ENCODE assay signal across 12 cellular contexts in the genomic region with DNA sequence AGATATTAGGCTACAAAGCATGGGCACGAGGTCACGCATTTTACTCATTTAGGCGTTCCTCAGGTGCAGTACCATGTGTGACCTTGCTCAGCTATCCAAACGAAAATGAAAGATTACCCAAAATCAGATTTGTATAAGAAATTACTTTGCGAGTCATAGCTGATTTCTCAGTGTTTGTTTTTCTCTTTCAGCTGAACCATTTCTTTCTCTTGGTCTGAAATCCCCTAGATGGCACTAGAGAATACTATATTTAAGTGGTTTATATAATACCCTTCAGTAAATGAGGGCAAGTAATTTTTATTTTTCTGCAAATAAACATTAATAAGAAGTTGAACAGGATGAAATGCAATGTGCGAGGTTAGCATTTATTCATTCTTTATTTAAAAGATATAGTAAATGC.
DNase-seq lines count a peak whose midpoint lies in the region; ATAC-seq and TF ChIP-seq lines count a peak whose summit lies in the region.
"Had no signal": no experiment of that assay in that cellular context is flagged by ENCODE, and none has a peak within 500 bp of the region (broad histone marks: within the 10 kb centered on the region; RNA-seq: fewer than 3 reads in every experiment).

No MANE protein-coding gene starts in this region.

- H3K4me3 ChIP-seq in OCI-LY7 (ENCODE audit: low read depth, low read length, poor library complexity, severe bottlenecking) (no peak overlapping the region), fibroblast of mammary gland (ENCODE audit: control insufficient read depth, low read depth, low read length) (no peak overlapping the region), thoracic aorta (no peak overlapping the region), gastrocnemius medialis (no peak overlapping the region)
- H3K4me3 ChIP-seq: transverse colon had no signal

- H3K4me2 ChIP-seq in OCI-LY7 (ENCODE audit: low read length) = no peak overlapping the region

- H3K27ac ChIP-seq in OCI-LY7 (ENCODE audit: low read depth, low read length, poor library complexity, severe bottlenecking) = no peak overlapping the region
- H3K27ac ChIP-seq in thoracic aorta = no peak overlapping the region
- no peak overlapping the region for H3K27ac ChIP-seq in gastrocnemius medialis
- H3K27ac ChIP-seq: transverse colon had no signal

- H3K36me3 ChIP-seq in OCI-LY7 (ENCODE audit: insufficient read depth, low read length) (no peaks in the 10 kb centered on the region), thoracic aorta (no peaks in the 10 kb centered on the region), gastrocnemius medialis (no peaks in the 10 kb centered on the region)
- H3K36me3 ChIP-seq: transverse colon had no signal

- intact Hi-C loops in OCI-LY7 (cut with micrococcal nuclease; ENCODE audit: unreplicated experiment) (no loop called here), gastrocnemius medialis (cut with DNase I; ENCODE audit: low total_unique reads) (no loop called here)

- no peak overlapping the region for H2AFZ ChIP-seq in OCI-LY7 (ENCODE audit: low read length)

- peak; percentile 2 for DNase-seq in NCI-H82 (lab: John Stamatoyannopoulos, UW)
- DNase-seq in NCI-H82 treated with DMSO at 0.1 percent for 48 hours (lab: John Stamatoyannopoulos, UW; ENCODE audit: unreplicated experiment) = no peak
- DNase-seq in OCI-LY7 (ENCODE audit: low spot score) = no peak
- peak; percentile 37 for DNase-seq in fibroblast of mammary gland (ENCODE audit: low read depth)
- no peak for DNase-seq in thoracic aorta (ENCODE audit: low spot score)
- no peak for DNase-seq in gastrocnemius medialis
- no peak for DNase-seq in activated naive CD4-positive, alpha-beta T cell treated with Interleukin-2 at 50 U/mL for 16 hours
- DNase-seq: activated CD4-positive, alpha-beta T cell treated with anti-CD3 and anti-CD28 coated beads, Interleukin-2, amount 50 U/mL, for 48 hours; left cardiac atrium; NCI-H187; transverse colon had no signal

- no peaks in the 10 kb centered on the region for H4K20me1 ChIP-seq in OCI-LY7 (ENCODE audit: insufficient read depth, low read length)

- BruUV-seq in OCI-LY7 (replicated peaks; lab: Mats Ljungman, UMichigan) = no TSS peak

- in situ Hi-C loops in gastrocnemius medialis (cut with MboI; ENCODE audit: low sequenced_read_pairs in 4 of 4) = no loop called here

- POLR2A ChIA-PET in OCI-LY7 (lab: Charles Lee) = no interaction called here

- H3K9me2 ChIP-seq in OCI-LY7 (ENCODE audit: insufficient read depth, low read length) = no peaks in the 10 kb centered on the region

- H3K79me2 ChIP-seq in OCI-LY7 (ENCODE audit: insufficient read depth, low read depth, low read length) = no peaks in the 10 kb centered on the region

- no peak for TF ChIP-seq POLR2A in gastrocnemius medialis (IDR thresholded peaks at IDR 0.05)

- CTCF ChIA-PET in OCI-LY7 (lab: Charles Lee; ENCODE audit: unreplicated experiment) = no interaction called here

- ATAC-seq in thoracic aorta (ENCODE audit: insufficient number of reproducible peaks, low FRiP score, low read depth) = no peak
- no peak for ATAC-seq in gastrocnemius medialis
- no peak for ATAC-seq in GM21717 (IDR thresholded peaks at IDR 0.05; ENCODE audit: unreplicated experiment)
- ATAC-seq: left cardiac atrium had no signal

- H3K4me1 ChIP-seq in OCI-LY7 (ENCODE audit: insufficient read depth, low read length, poor library complexity, severe bottlenecking) = no peaks in the 10 kb centered on the region
- H3K4me1 ChIP-seq in thoracic aorta (ENCODE audit: control insufficient read depth in 1 of 2, low read depth in 2 of 2) = peaks cover 0 to 5% of the 10 kb centered on the region in 2 donors
- H3K4me1 ChIP-seq in gastrocnemius medialis = no peaks in the 10 kb centered on the region
- H3K4me1 ChIP-seq: transverse colon had no signal

- no peaks in the 10 kb centered on the region for H3K9me3 ChIP-seq in OCI-LY7 (ENCODE audit: low read length)
- H3K9me3 ChIP-seq in thoracic aorta = no peaks in the 10 kb centered on the region
- H3K9me3 ChIP-seq in gastrocnemius medialis = no peaks in the 10 kb centered on the region
- H3K9me3 ChIP-seq: transverse colon had no signal

- TF ChIP-seq CTCF in OCI-LY7 (conservative IDR thresholded peaks at IDR 0.05; ENCODE audit: low read length) (peak; percentile 57), fibroblast of mammary gland (conservative IDR thresholded peaks at IDR 0.05; ENCODE audit: control insufficient read depth, insufficient read depth, low read depth, low read length) (peak; percentile 48), thoracic aorta (IDR thresholded peaks at IDR 0.05) (peak; percentile 20), gastrocnemius medialis (IDR thresholded peaks at IDR 0.05 in 4 of 5, conservative IDR thresholded peaks at IDR 0.05 in 1 of 5) (peak in 1 of 5 experiments; percentile 13)

- no peaks in the 10 kb centered on the region for H3K27me3 ChIP-seq in thoracic aorta (replicated peaks; ENCODE audit: insufficient read depth)
- H3K27me3 ChIP-seq in gastrocnemius medialis = no peaks in the 10 kb centered on the region
- H3K27me3 ChIP-seq: transverse colon had no signal

Comparison
In these comparisons a context has a peak if more than half of its experiments do, and no peak if none do; other contexts are left out.
1. DNase-seq: peak in NCI-H82 (single experiment) and fibroblast of mammary gland (single experiment); none in NCI-H82 treated with DMSO at 0.1 percent for 48 hours (single experiment), OCI-LY7 (single experiment), thoracic aorta (single experiment), gastrocnemius medialis (0 of 2) and activated naive CD4-positive, alpha-beta T cell treated with Interleukin-2 at 50 U/mL for 16 hours (single experiment).